ENCODE assay signal across 1 cellular context in the genomic region with DNA sequence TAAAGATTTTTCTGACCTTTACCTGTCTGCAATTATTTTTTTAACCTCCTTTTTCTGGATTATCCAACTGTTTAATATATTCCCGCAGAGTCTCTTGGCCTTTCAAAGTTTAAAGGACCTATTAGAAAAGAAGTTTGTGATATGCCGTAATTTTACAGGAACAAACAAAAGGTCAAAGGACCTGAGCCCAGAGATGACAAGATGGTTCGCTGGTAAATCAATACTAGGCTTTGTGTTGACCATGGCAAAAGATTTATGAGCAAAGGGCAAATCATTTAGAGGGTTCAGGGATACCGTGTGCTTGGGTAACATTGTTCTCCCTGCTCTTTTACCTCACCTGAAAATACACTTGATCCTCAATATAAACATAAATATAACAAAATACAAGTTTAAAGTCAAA.
TF ChIP-seq lines count a peak whose summit lies in the region.

No MANE protein-coding gene starts in this region.

TF ChIP-seq in HepG2, 621 proteins besides CTCF, POLR2A, EP300 and RAD21 (continued from another document and continues in another):
- TF ChIP-seq, protein P1, sequence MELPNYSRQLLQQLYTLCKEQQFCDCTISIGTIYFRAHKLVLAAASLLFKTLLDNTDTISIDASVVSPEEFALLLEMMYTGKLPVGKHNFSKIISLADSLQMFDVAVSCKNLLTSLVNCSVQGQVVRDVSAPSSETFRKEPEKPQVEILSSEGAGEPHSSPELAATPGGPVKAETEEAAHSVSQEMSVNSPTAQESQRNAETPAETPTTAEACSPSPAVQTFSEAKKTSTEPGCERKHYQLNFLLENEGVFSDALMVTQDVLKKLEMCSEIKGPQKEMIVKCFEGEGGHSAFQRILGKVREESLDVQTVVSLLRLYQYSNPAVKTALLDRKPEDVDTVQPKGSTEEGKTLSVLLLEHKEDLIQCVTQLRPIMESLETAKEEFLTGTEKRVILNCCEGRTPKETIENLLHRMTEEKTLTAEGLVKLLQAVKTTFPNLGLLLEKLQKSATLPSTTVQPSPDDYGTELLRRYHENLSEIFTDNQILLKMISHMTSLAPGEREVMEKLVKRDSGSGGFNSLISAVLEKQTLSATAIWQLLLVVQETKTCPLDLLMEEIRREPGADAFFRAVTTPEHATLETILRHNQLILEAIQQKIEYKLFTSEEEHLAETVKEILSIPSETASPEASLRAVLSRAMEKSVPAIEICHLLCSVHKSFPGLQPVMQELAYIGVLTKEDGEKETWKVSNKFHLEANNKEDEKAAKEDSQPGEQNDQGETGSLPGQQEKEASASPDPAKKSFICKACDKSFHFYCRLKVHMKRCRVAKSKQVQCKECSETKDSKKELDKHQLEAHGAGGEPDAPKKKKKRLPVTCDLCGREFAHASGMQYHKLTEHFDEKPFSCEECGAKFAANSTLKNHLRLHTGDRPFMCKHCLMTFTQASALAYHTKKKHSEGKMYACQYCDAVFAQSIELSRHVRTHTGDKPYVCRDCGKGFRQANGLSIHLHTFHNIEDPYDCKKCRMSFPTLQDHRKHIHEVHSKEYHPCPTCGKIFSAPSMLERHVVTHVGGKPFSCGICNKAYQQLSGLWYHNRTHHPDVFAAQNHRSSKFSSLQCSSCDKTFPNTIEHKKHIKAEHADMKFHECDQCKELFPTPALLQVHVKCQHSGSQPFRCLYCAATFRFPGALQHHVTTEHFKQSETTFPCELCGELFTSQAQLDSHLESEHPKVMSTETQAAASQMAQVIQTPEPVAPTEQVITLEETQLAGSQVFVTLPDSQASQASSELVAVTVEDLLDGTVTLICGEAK (IDR thresholded peaks at IDR 0.05), result peak; percentile 49; the same call in 1 of the 2 replicates
- TF ChIP-seq, protein P1 (CRISPR knock-in tag; IDR thresholded peaks at IDR 0.05), result no peak; the same call in 1 of the 2 replicates
- TF ChIP-seq, protein P2, sequence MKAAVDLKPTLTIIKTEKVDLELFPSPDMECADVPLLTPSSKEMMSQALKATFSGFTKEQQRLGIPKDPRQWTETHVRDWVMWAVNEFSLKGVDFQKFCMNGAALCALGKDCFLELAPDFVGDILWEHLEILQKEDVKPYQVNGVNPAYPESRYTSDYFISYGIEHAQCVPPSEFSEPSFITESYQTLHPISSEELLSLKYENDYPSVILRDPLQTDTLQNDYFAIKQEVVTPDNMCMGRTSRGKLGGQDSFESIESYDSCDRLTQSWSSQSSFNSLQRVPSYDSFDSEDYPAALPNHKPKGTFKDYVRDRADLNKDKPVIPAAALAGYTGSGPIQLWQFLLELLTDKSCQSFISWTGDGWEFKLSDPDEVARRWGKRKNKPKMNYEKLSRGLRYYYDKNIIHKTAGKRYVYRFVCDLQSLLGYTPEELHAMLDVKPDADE (CRISPR knock-in tag; IDR thresholded peaks at IDR 0.05), result no peak
- TF ChIP-seq HIVEP1 (CRISPR knock-in tag; IDR thresholded peaks at IDR 0.05) (no peak), CREB1 (IDR thresholded peaks at IDR 0.05) (peak; percentile 20; the same call in 1 of the 2 replicates), CREB1 (CRISPR knock-in tag; IDR thresholded peaks at IDR 0.05) (peak; percentile 83), ZNF780A (CRISPR knock-in tag; IDR thresholded peaks at IDR 0.05) (no peak), HMG20A (CRISPR knock-in tag; IDR thresholded peaks at IDR 0.05; ENCODE audit: borderline replicate concordance) (peak; percentile 99), HDAC1 (CRISPR knock-in tag; IDR thresholded peaks at IDR 0.05) (peak; percentile 86), ZNF547 (CRISPR knock-in tag; IDR thresholded peaks at IDR 0.05) (no peak), SSRP1 (CRISPR knock-in tag; IDR thresholded peaks at IDR 0.05) (peak; percentile 93), PAF1 (CRISPR knock-in tag; IDR thresholded peaks at IDR 0.05) (no peak), ZFYVE20 (CRISPR knock-in tag; IDR thresholded peaks at IDR 0.05; ENCODE audit: borderline replicate concordance, low read depth) (no peak), NFE2 (CRISPR knock-in tag; IDR thresholded peaks at IDR 0.05) (no peak), KDM5A (IDR thresholded peaks at IDR 0.05; ENCODE audit: borderline replicate concordance, low read length) (no peak), CEBPG (CRISPR knock-in tag; IDR thresholded peaks at IDR 0.05) (peak; percentile 81), THAP11 (CRISPR knock-in tag; IDR thresholded peaks at IDR 0.05) (peak; percentile 47; the same call in 1 of the 2 replicates), SMC3 (IDR thresholded peaks at IDR 0.05; ENCODE audit: low read length) (peak; percentile 31; the same call in 1 of the 2 replicates), ZNF225 (CRISPR knock-in tag; IDR thresholded peaks at IDR 0.05) (no peak), NFYB (CRISPR knock-in tag; IDR thresholded peaks at IDR 0.05) (peak; percentile 22; the same call in 1 of the 2 replicates), AGO2 (optimal IDR thresholded peaks at IDR 0.05; ENCODE audit: low read depth, low read length) (no peak), ZNF292 (CRISPR knock-in tag; IDR thresholded peaks at IDR 0.05; ENCODE audit: borderline replicate concordance, low read depth) (no peak), ZNF205 (CRISPR knock-in tag; IDR thresholded peaks at IDR 0.05) (no peak), NFKBIZ (CRISPR knock-in tag; IDR thresholded peaks at IDR 0.05) (peak; percentile 89), SOX6 (IDR thresholded peaks at IDR 0.05) (no peak), SOX6 (CRISPR knock-in tag; IDR thresholded peaks at IDR 0.05) (peak; percentile 98), SALL2 (CRISPR knock-in tag; IDR thresholded peaks at IDR 0.05) (no peak), FOXA3 (CRISPR knock-in tag; IDR thresholded peaks at IDR 0.05) (peak; percentile 97), ASH2L (IDR thresholded peaks at IDR 0.05; ENCODE audit: insufficient read length, low read depth, low read length) (peak; percentile 92), IKZF1 (IDR thresholded peaks at IDR 0.05) (no peak), PCBP1 (IDR thresholded peaks at IDR 0.05; ENCODE audit: borderline replicate concordance, low read depth, low read length) (no peak), KDM1A (CRISPR knock-in tag; IDR thresholded peaks at IDR 0.05) (peak; percentile 75; the same call in 1 of the 2 replicates), HNRNPLL (IDR thresholded peaks at IDR 0.05; ENCODE audit: low read depth, low read length, poor library complexity, severe bottlenecking) (no peak), ZNF761 (CRISPR knock-in tag; conservative IDR thresholded peaks at IDR 0.05) (no peak), SMARCE1 (IDR thresholded peaks at IDR 0.05; ENCODE audit: borderline replicate concordance) (0 out of 2 replicates have a peak, but pooled peaks have one; percentile 15), ZNF441 (CRISPR knock-in tag; IDR thresholded peaks at IDR 0.05; ENCODE audit: borderline replicate concordance) (peak; percentile 39; the same call in 1 of the 2 replicates), HNRNPL (IDR thresholded peaks at IDR 0.05; ENCODE audit: low read depth, low read length) (no peak), MYC (CRISPR knock-in tag; IDR thresholded peaks at IDR 0.05; ENCODE audit: borderline replicate concordance) (no peak), MBD4 (IDR thresholded peaks at IDR 0.05; ENCODE audit: borderline replicate concordance, low read length) (0 out of 2 replicates have a peak, but pooled peaks have one; percentile 41), ZNF230 (CRISPR knock-in tag; IDR thresholded peaks at IDR 0.05) (no peak), CREM (IDR thresholded peaks at IDR 0.05) (peak; percentile 96), CREM (CRISPR knock-in tag; IDR thresholded peaks at IDR 0.05) (no peak), MBNL3 (CRISPR knock-in tag; conservative IDR thresholded peaks at IDR 0.05) (no peak)
- TF ChIP-seq, protein P3, sequence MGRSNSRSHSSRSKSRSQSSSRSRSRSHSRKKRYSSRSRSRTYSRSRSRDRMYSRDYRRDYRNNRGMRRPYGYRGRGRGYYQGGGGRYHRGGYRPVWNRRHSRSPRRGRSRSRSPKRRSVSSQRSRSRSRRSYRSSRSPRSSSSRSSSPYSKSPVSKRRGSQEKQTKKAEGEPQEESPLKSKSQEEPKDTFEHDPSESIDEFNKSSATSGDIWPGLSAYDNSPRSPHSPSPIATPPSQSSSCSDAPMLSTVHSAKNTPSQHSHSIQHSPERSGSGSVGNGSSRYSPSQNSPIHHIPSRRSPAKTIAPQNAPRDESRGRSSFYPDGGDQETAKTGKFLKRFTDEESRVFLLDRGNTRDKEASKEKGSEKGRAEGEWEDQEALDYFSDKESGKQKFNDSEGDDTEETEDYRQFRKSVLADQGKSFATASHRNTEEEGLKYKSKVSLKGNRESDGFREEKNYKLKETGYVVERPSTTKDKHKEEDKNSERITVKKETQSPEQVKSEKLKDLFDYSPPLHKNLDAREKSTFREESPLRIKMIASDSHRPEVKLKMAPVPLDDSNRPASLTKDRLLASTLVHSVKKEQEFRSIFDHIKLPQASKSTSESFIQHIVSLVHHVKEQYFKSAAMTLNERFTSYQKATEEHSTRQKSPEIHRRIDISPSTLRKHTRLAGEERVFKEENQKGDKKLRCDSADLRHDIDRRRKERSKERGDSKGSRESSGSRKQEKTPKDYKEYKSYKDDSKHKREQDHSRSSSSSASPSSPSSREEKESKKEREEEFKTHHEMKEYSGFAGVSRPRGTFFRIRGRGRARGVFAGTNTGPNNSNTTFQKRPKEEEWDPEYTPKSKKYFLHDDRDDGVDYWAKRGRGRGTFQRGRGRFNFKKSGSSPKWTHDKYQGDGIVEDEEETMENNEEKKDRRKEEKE (IDR thresholded peaks at IDR 0.05), result no peak
- TF ChIP-seq, protein P4, sequence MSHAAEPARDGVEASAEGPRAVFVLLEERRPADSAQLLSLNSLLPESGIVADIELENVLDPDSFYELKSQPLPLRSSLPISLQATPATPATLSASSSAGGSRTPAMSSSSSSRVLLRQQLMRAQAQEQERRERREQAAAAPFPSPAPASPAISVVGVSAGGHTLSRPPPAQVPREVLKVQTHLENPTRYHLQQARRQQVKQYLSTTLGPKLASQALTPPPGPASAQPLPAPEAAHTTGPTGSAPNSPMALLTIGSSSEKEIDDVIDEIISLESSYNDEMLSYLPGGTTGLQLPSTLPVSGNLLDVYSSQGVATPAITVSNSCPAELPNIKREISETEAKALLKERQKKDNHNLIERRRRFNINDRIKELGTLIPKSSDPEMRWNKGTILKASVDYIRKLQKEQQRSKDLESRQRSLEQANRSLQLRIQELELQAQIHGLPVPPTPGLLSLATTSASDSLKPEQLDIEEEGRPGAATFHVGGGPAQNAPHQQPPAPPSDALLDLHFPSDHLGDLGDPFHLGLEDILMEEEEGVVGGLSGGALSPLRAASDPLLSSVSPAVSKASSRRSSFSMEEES (CRISPR knock-in tag; IDR thresholded peaks at IDR 0.05), result peak; percentile 89
- TF ChIP-seq, protein P5, sequence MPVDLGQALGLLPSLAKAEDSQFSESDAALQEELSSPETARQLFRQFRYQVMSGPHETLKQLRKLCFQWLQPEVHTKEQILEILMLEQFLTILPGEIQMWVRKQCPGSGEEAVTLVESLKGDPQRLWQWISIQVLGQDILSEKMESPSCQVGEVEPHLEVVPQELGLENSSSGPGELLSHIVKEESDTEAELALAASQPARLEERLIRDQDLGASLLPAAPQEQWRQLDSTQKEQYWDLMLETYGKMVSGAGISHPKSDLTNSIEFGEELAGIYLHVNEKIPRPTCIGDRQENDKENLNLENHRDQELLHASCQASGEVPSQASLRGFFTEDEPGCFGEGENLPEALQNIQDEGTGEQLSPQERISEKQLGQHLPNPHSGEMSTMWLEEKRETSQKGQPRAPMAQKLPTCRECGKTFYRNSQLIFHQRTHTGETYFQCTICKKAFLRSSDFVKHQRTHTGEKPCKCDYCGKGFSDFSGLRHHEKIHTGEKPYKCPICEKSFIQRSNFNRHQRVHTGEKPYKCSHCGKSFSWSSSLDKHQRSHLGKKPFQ (CRISPR knock-in tag; IDR thresholded peaks at IDR 0.05; ENCODE audit: insufficient replicate concordance), result no peak
- TF ChIP-seq, protein P6, sequence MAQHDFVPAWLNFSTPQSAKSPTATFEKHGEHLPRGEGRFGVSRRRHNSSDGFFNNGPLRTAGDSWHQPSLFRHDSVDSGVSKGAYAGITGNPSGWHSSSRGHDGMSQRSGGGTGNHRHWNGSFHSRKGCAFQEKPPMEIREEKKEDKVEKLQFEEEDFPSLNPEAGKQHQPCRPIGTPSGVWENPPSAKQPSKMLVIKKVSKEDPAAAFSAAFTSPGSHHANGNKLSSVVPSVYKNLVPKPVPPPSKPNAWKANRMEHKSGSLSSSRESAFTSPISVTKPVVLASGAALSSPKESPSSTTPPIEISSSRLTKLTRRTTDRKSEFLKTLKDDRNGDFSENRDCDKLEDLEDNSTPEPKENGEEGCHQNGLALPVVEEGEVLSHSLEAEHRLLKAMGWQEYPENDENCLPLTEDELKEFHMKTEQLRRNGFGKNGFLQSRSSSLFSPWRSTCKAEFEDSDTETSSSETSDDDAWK (CRISPR knock-in tag; IDR thresholded peaks at IDR 0.05), result no peak
- TF ChIP-seq, protein P7, sequence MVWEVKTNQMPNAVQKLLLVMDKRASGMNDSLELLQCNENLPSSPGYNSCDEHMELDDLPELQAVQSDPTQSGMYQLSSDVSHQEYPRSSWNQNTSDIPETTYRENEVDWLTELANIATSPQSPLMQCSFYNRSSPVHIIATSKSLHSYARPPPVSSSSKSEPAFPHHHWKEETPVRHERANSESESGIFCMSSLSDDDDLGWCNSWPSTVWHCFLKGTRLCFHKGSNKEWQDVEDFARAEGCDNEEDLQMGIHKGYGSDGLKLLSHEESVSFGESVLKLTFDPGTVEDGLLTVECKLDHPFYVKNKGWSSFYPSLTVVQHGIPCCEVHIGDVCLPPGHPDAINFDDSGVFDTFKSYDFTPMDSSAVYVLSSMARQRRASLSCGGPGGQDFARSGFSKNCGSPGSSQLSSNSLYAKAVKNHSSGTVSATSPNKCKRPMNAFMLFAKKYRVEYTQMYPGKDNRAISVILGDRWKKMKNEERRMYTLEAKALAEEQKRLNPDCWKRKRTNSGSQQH (CRISPR knock-in tag; IDR thresholded peaks at IDR 0.05; ENCODE audit: low read depth), result peak; percentile 63; the same call in 1 of the 2 replicates
